Comparison of ENCODE assay signal across 14 cellular contexts in the genomic region with DNA sequence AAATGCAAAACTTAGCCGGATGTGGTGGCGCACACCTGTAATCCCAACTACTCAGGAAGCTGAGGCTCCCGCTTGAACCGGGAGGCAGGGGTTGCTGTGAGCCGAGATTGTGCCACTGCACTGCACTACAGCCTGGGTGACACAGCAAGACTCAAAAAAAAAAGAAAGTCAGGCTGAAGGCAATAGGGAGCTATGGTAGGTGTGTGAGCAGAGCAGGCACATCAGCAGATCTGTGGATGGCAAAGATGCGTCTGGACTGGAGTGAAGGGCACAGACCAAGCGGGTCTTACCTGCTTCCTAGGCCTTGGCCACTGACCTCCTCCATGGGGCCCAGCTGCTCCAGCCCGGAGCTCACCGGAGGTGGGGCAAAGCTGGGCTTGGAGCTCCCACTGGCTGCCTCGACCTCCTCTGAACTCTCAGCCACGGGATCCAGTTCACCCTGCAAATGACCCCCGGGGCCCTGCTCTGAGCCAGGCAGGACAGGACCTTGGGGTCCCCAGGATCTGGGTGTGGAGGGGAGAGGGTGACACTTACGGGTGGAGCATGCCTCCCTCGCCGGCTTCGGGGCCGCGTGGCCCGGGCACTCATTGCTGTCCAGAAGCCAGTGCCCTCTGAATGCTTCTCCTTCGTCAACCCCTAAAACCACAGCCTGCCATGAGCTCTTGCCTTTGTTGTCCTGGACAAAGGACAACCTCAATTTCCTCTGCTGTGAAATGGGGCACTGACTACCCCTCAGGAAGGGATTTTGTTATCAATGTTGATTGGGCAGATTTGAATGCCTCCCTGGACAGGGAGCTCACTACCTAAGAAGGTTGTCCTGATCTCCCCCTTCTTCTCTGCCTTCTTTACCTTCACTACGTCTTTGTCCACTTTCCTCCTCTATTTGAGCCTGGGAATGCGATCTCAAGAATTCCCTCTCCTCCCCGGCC. TPM values are rescaled to one million over a fixed set of nuclear protein-coding genes. Genes with fewer than 3 reads are reported as not detected.
DNase-seq lines count a peak whose midpoint lies in the region; ATAC-seq and TF ChIP-seq lines count a peak whose summit lies in the region.
"Had no signal": no experiment of that assay in that cellular context is flagged by ENCODE, and none has a peak within 500 bp of the region (broad histone marks: within the 10 kb centered on the region; RNA-seq: fewer than 3 reads in every experiment).

No MANE protein-coding gene starts in this region.

- DNase-seq in activated naive CD8-positive, alpha-beta T cell treated with anti-CD3 and anti-CD28 coated beads for 36 hours: no peak
- no peak for DNase-seq in naive thymus-derived CD8-positive, alpha-beta T cell
- peak in 1 of 2 donors; percentile 79 for DNase-seq in upper lobe of left lung
- no peak for DNase-seq in AML-193 (lab: John Stamatoyannopoulos, UW)
- no peak for DNase-seq in tibial nerve (ENCODE audit: low spot score in 2 of 2)
- DNase-seq: DMS79 treated with DMSO at 0.1 percent for 48 hours, GOT3, NCI-H1092 treated with DMSO at 0.1 percent for 48 hours, NCI-H524 treated with DMSO at 0.1 percent for 48 hours had no signal

- TF ChIP-seq POLR2A in upper lobe of left lung (IDR thresholded peaks at IDR 0.05) (no peak), tibial nerve (IDR thresholded peaks at IDR 0.05) (no peak)

- no peaks in the 10 kb centered on the region for H3K9me3 Mint-ChIP-seq in activated naive CD8-positive, alpha-beta T cell (ENCODE audit: low read depth)
- peaks cover 5% of the 10 kb centered on the region for H3K9me3 Mint-ChIP-seq in activated naive CD8-positive, alpha-beta T cell treated with anti-CD3 and anti-CD28 coated beads for 36 hours
- peaks cover 0 to 2% (median 0%) of the 10 kb centered on the region in 9 donors for H3K9me3 Mint-ChIP-seq in naive thymus-derived CD8-positive, alpha-beta T cell

- H3K4me1 Mint-ChIP-seq in activated naive CD8-positive, alpha-beta T cell (ENCODE audit: low read depth): peaks cover 22% of the 10 kb centered on the region
- H3K4me1 Mint-ChIP-seq in activated naive CD8-positive, alpha-beta T cell treated with anti-CD3 and anti-CD28 coated beads for 36 hours: peaks cover 10% of the 10 kb centered on the region
- H3K4me1 Mint-ChIP-seq in naive thymus-derived CD8-positive, alpha-beta T cell: peaks cover 11 to 30% (median 27%) of the 10 kb centered on the region in 4 donors

- no peak for ATAC-seq in naive thymus-derived CD8-positive, alpha-beta T cell
- no peak for ATAC-seq in upper lobe of left lung (ENCODE audit: low FRiP score in 2 of 2)
- ATAC-seq in HG03108 (IDR thresholded peaks at IDR 0.05; ENCODE audit: unreplicated experiment): no peak

- POLR2A ChIA-PET in naive thymus-derived CD8-positive, alpha-beta T cell (lab: Charles Lee): interaction anchor here (0.7 to 1.5 kb wide), 4 partner anchors 9 to 80 kb away, joined by 3 to 5 read pairs (median 4); a partner anchor contains a TSS

- H3K36me3 ChIP-seq in upper lobe of left lung (peaks cover 0 to 9% (median 4%) of the 10 kb centered on the region in 4 donors), tibial nerve (peaks cover 0 to 4% (median 0%) of the 10 kb centered on the region in 3 donors)
- H3K36me3 ChIP-seq: prostate gland had no signal

- 58 to 73% methylated on average over 15 to 23 of the region's 23 CpGs for WGBS in upper lobe of left lung, 2 donors
- WGBS in tibial nerve, 2 donors: 77 to 80% methylated on average over 14 to 23 of the region's 23 CpGs

- H3K27me3 Mint-ChIP-seq in activated naive CD8-positive, alpha-beta T cell: no peaks in the 10 kb centered on the region
- H3K27me3 Mint-ChIP-seq in activated naive CD8-positive, alpha-beta T cell treated with anti-CD3 and anti-CD28 coated beads for 36 hours: peaks cover 4% of the 10 kb centered on the region
- peaks cover 0 to 1% (median 0%) of the 10 kb centered on the region in 5 donors for H3K27me3 Mint-ChIP-seq in naive thymus-derived CD8-positive, alpha-beta T cell

- H3K27me3 ChIP-seq in upper lobe of left lung (no peaks in the 10 kb centered on the region), tibial nerve (no peaks in the 10 kb centered on the region)

- TF ChIP-seq CTCF in upper lobe of left lung (IDR thresholded peaks at IDR 0.05) (no peak), tibial nerve (IDR thresholded peaks at IDR 0.05) (no peak)

- H3K27ac Mint-ChIP-seq in activated naive CD8-positive, alpha-beta T cell: peak overlapping the region; percentile 50
- no peak overlapping the region for H3K27ac Mint-ChIP-seq in activated naive CD8-positive, alpha-beta T cell treated with anti-CD3 and anti-CD28 coated beads for 36 hours
- H3K27ac Mint-ChIP-seq in naive thymus-derived CD8-positive, alpha-beta T cell: peak overlapping the region in 8 of 10 donors; percentile 23 to 82 (median 74)

- H3K27ac ChIP-seq in cingulate gyrus (ENCODE audit: low read depth, low read length) (peak overlapping the region; percentile 65), upper lobe of left lung (peak overlapping the region; percentile 67 to 86 (median 74)), tibial nerve (peak overlapping the region in 1 of 4 donors; percentile 67)
- H3K27ac ChIP-seq: thoracic aorta had no signal

- TF ChIP-seq EP300 in upper lobe of left lung (IDR thresholded peaks at IDR 0.05): no peak
- TF ChIP-seq EP300 in tibial nerve (IDR thresholded peaks at IDR 0.05): no peak

- no peaks in the 10 kb centered on the region for H3K36me3 Mint-ChIP-seq in activated naive CD8-positive, alpha-beta T cell
- peaks cover 2% of the 10 kb centered on the region for H3K36me3 Mint-ChIP-seq in activated naive CD8-positive, alpha-beta T cell treated with anti-CD3 and anti-CD28 coated beads for 36 hours
- no peaks in the 10 kb centered on the region for H3K36me3 Mint-ChIP-seq in naive thymus-derived CD8-positive, alpha-beta T cell

- H3K4me3 ChIP-seq in upper lobe of left lung (peak overlapping the region; percentile 26 to 53 (median 44)), tibial nerve (peak overlapping the region in 1 of 4 donors; percentile 35)
- H3K4me3 ChIP-seq: prostate gland, thoracic aorta had no signal

- H3K9me3 ChIP-seq in upper lobe of left lung (no peaks in the 10 kb centered on the region), tibial nerve (peaks cover 0 to 12% (median 0%) of the 10 kb centered on the region in 4 donors)
- H3K9me3 ChIP-seq: prostate gland, thoracic aorta had no signal

- no peak overlapping the region for H3K4me3 Mint-ChIP-seq in activated naive CD8-positive, alpha-beta T cell
- H3K4me3 Mint-ChIP-seq in activated naive CD8-positive, alpha-beta T cell treated with anti-CD3 and anti-CD28 coated beads for 36 hours: no peak overlapping the region
- no peak overlapping the region for H3K4me3 Mint-ChIP-seq in naive thymus-derived CD8-positive, alpha-beta T cell

- H3K4me1 ChIP-seq in upper lobe of left lung: peaks cover 6 to 36% (median 22%) of the 10 kb centered on the region in 4 donors
- peaks cover 0 to 21% (median 6%) of the 10 kb centered on the region in 4 donors for H3K4me1 ChIP-seq in tibial nerve
- H3K4me1 ChIP-seq: prostate gland had no signal

RNA-seq across cellular contexts. Expression of a gene that starts 0.6 kb away (rescaled TPM):
- total RNA-seq in activated naive CD8-positive, alpha-beta T cell treated with anti-CD3 and anti-CD28 coated beads for 36 hours: not detected
- total RNA-seq in naive thymus-derived CD8-positive, alpha-beta T cell: not detected
- polyA plus RNA-seq in naive thymus-derived CD8-positive, alpha-beta T cell: not detected
- total RNA-seq in upper lobe of left lung (10 to 100 TPM in 4 of 6 donors, 1 to 10 TPM in 2; 9.1 to 21.4 (median 10.7) TPM), tibial nerve (10 to 100 TPM in 2 of 4 donors, 1 to 10 TPM in 2; 3.1 to 29.4 (median 17.5) TPM)

RNA-seq across cellular contexts. Expression of a gene that starts 3.3 kb away (rescaled TPM):
- total RNA-seq in activated naive CD8-positive, alpha-beta T cell treated with anti-CD3 and anti-CD28 coated beads for 36 hours: 100 to 1,000 TPM; 107 to 112 TPM
- total RNA-seq in naive thymus-derived CD8-positive, alpha-beta T cell: 100 to 1,000 TPM; 104 to 105 TPM
- polyA plus RNA-seq in naive thymus-derived CD8-positive, alpha-beta T cell: 100 to 1,000 TPM; 102 to 106 (median 106) TPM
- total RNA-seq in upper lobe of left lung: 10 to 100 TPM; 45.1 to 95.3 (median 82.3) TPM
- 10 to 100 TPM; 60.0 to 72.0 (median 67.0) TPM for total RNA-seq in tibial nerve

RNA-seq across cellular contexts. Expression of a gene that starts 17.7 kb away (rescaled TPM):
- 10 to 100 TPM; 22.9 to 23.2 TPM for total RNA-seq in activated naive CD8-positive, alpha-beta T cell treated with anti-CD3 and anti-CD28 coated beads for 36 hours
- total RNA-seq in naive thymus-derived CD8-positive, alpha-beta T cell: 1 to 10 TPM; 2.1 to 3.4 TPM
- 1 to 10 TPM in 2 of 3 donors, under 1 TPM in 1; 0.05 to 1.4 (median 1.0) TPM for polyA plus RNA-seq in naive thymus-derived CD8-positive, alpha-beta T cell
- total RNA-seq in upper lobe of left lung (10 to 100 TPM in 1 of 6 donors, 1 to 10 TPM in 3, under 1 TPM in 2; 0.57 to 13.6 (median 1.4) TPM), tibial nerve (1 to 10 TPM in 2 of 4 donors, under 1 TPM in 2; 0.44 to 2.1 (median 0.90) TPM)

RNA-seq across cellular contexts. Expression of a gene that starts 18.3 kb away (rescaled TPM):
- 1 to 10 TPM; 6.9 to 7.1 TPM for total RNA-seq in activated naive CD8-positive, alpha-beta T cell treated with anti-CD3 and anti-CD28 coated beads for 36 hours
- total RNA-seq in naive thymus-derived CD8-positive, alpha-beta T cell: 1 to 10 TPM; 1.1 to 1.6 TPM
- polyA plus RNA-seq in naive thymus-derived CD8-positive, alpha-beta T cell: 1 to 10 TPM in 2 of 3 donors, under 1 TPM in 1; 0.93 to 1.5 (median 1.3) TPM
- total RNA-seq in upper lobe of left lung: 10 to 100 TPM; 55.5 to 86.8 (median 63.1) TPM
- total RNA-seq in tibial nerve: 10 to 100 TPM; 30.0 to 46.0 (median 39.5) TPM

RNA-seq across cellular contexts. Expression of a gene that starts 38.0 kb away (rescaled TPM):
- 10 to 100 TPM; 11.9 to 12.6 TPM for total RNA-seq in activated naive CD8-positive, alpha-beta T cell treated with anti-CD3 and anti-CD28 coated beads for 36 hours
- total RNA-seq in naive thymus-derived CD8-positive, alpha-beta T cell: 10 to 100 TPM; 38.9 to 42.3 TPM
- 10 to 100 TPM; 21.9 to 52.4 (median 40.1) TPM for polyA plus RNA-seq in naive thymus-derived CD8-positive, alpha-beta T cell
- 10 to 100 TPM; 12.3 to 37.7 (median 25.8) TPM for total RNA-seq in upper lobe of left lung
- 10 to 100 TPM in 1 of 4 donors, 1 to 10 TPM in 3; 3.3 to 30.0 (median 5.8) TPM for total RNA-seq in tibial nerve
